In the genomic region with DNA sequence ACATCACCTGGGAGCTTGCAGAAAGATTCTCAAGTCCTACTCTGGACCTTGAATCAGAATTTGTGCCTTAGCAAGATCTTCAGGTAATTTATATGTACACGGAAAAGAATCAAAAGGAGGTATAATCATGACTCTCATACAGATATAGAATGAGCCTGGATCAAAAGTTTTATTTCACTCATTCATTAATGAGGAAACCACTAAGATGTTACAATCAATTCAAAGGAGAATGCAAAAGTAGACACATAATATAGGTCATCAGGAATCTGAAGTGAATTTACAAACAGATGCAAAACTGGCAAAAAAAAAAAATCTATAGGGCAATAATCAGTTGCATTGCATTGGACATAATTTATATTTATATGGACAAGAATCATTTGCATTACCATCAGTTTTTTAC, we compare ENCODE assay signal across 32 cellular contexts.
"Had no signal": no experiment of that assay in that cellular context is flagged by ENCODE, and none has a peak within 500 bp of the region (broad histone marks: within the 10 kb centered on the region; RNA-seq: fewer than 3 reads in every experiment).

No MANE protein-coding gene starts in this region.

- ATAC-seq: activated naive CD4-positive, alpha-beta T cell treated with anti-CD3 and anti-CD28 coated beads, Interleukin-2, amount 50 U/mL, for 72 hours; activated naive CD8-positive, alpha-beta T cell treated with anti-CD3 and anti-CD28 coated beads, Interleukin-2, amount 50 U/mL, for 24 hours; activated T-cell treated with anti-CD3 and anti-CD28 coated beads, Interleukin-2, amount 50 U/mL, for 4 hours; activated T-cell treated with anti-CD3 and anti-CD28 coated beads, Interleukin-2, amount 50 U/mL, for 72 hours; activated T-helper 17 cell treated with anti-CD3 and anti-CD28 coated beads, Interleukin-2, amount 50 U/mL, for 72 hours; body of pancreas had no signal

- DNase-seq: activated effector memory CD4-positive, alpha-beta T cell treated with Interleukin-2 at 50 U/mL for 16 hours; activated gamma-delta T cell; activated gamma-delta T cell treated with Interleukin-2 at 50 U/mL for 16 hours; activated naive CD4-positive, alpha-beta T cell; activated naive CD4-positive, alpha-beta T cell treated with anti-CD3 and anti-CD28 coated beads for 36 hours; activated naive CD4-positive, alpha-beta T cell treated with anti-CD3 and anti-CD28 coated beads, Interleukin-2, amount 10 ng/mL, durations not matched to agents 7 days and 5 days; activated naive CD4-positive, alpha-beta T cell treated with anti-CD3 and anti-CD28 coated beads, Interleukin-2, amount 50 U/mL, for 16 hours; activated naive CD4-positive, alpha-beta T cell treated with Interleukin-2 at 50 U/mL for 16 hours; activated naive CD8-positive, alpha-beta T cell treated with anti-CD3 and anti-CD28 coated beads for 36 hours; activated naive CD8-positive, alpha-beta T cell treated with anti-CD3 and anti-CD28 coated beads, Interleukin-2, amount 10 ng/mL, durations not matched to agents 7 days and 5 days; activated naive CD8-positive, alpha-beta T cell treated with anti-CD3 and anti-CD28 coated beads, Interleukin-2, amount 50 U/mL, for 24 hours; activated T-cell treated with anti-CD3 and anti-CD28 coated beads, Interleukin-2, amount 50 U/mL, for 1 hour; activated T-cell treated with anti-CD3 and anti-CD28 coated beads, Interleukin-2, amount 50 U/mL, for 24 hours; activated T-cell treated with anti-CD3 and anti-CD28 coated beads, Interleukin-2, amount 50 U/mL, for 4 hours; activated T-cell treated with anti-CD3 and anti-CD28 coated beads, Interleukin-2, amount 50 U/mL, for 48 hours; activated T-cell treated with anti-CD3 and anti-CD28 coated beads, Interleukin-2, amount 50 U/mL, for 72 hours; adrenal gland; amniotic stem cell; amygdala; anterior cingulate cortex; aorta; body of pancreas; brain microvascular endothelial cell; caudate nucleus; central memory CD4-positive, alpha-beta T cell; cerebellar nuclear complex had no signal

- FAIRE-seq: astrocyte had no signal

- H3K36me3 ChIP-seq: adrenal gland, ascending aorta, brain microvascular endothelial cell, breast epithelium, cardiac muscle cell had no signal

- H3K27ac ChIP-seq: adrenal gland, ascending aorta, body of pancreas, brain microvascular endothelial cell, breast epithelium, cardiac muscle cell had no signal

- H3K9me3 ChIP-seq: adrenal gland, ascending aorta, body of pancreas, breast epithelium had no signal

- H3K4me1 ChIP-seq: body of pancreas, breast epithelium had no signal

- H3K27me3 ChIP-seq: adrenal gland, ascending aorta, body of pancreas, breast epithelium had no signal

- H3K4me3 ChIP-seq: adrenal gland, ascending aorta, body of pancreas, breast epithelium, cardiac muscle cell had no signal
